ENCODE assay signal across 9 cellular contexts in genomic region chr2:131209030-131209772, GRCh38. TPM values are rescaled to one million over a fixed set of nuclear protein-coding genes. Genes with fewer than 3 reads are reported as not detected.
DNase-seq lines count a peak whose midpoint lies in the region; ATAC-seq, FAIRE-seq and TF ChIP-seq lines count a peak whose summit lies in the region.
"Not testable (repeated sequence)": the region's sequence is repeated elsewhere in the genome, so short reads cannot be mapped to it uniquely, and the experiment has no call there.
"Had no signal": no experiment of that assay in that cellular context is flagged by ENCODE, and none has a peak within 500 bp of the region (broad histone marks: within the 10 kb centered on the region; RNA-seq: fewer than 3 reads in every experiment).

POTEE (plus strand) TSS chr2:131209536; CDS start chr2:131218403, 8,867 bp downstream.

- DNase-seq in H4 (ENCODE audit: low spot score) = peak; percentile 11
- DNase-seq in NCI-H2227 (lab: John Stamatoyannopoulos, UW; ENCODE audit: unreplicated experiment) = peak; percentile 95
- DNase-seq in NCI-H69 (lab: John Stamatoyannopoulos, UW) = peak; percentile 26
- DNase-seq in K562 (ENCODE audit: extremely low read depth in 1 of 4, low spot score in 3 of 4) = peak; percentile 49 to 90 (median 53)
- DNase-seq in iPS DF 19.7 (ENCODE audit: low read depth, low spot score) = peak; percentile 50
- DNase-seq in stimulated activated effector memory CD8-positive, alpha-beta T cell treated with anti-CD3 and anti-CD28 coated beads, Interleukin-12 subunit alpha, Interleukin-12 subunit beta, amount 100 ng/mL, for 72 hours (ENCODE audit: low spot score in 2 of 2) = not testable (repeated sequence)

- WGBS in K562 (ENCODE audit: insufficient coverage, low coverage, missing lambda C conversion rate) = 2% methylated on average over 18 of the region's 33 CpGs

- CTCF ChIA-PET in K562 (lab: Yijun Ruan, JAX; ENCODE audit: low intra/inter-chr PET ratio) = not testable (repeated sequence)

- peak within 1 kb of the TSS; percentile 72; the same call in 1 of the 2 replicates for H2AFZ ChIP-seq in K562 (ENCODE audit: low read depth, low read length)
- not testable (repeated sequence) for H2AFZ ChIP-seq in neural cell (ENCODE audit: low read depth, low read length)

- not testable (repeated sequence) for H3K9me3 Mint-ChIP-seq in stimulated activated effector memory CD8-positive, alpha-beta T cell treated with anti-CD3 and anti-CD28 coated beads, Interleukin-12 subunit alpha, Interleukin-12 subunit beta, amount 100 ng/mL, for 72 hours

- not testable (repeated sequence) for H3K9me3 ChIP-seq in K562 (replicated peaks; ENCODE audit: control insufficient read depth, insufficient read depth, low read depth, low read length); neural cell (ENCODE audit: low read length)

- in situ Hi-C loops in K562 (cut with MboI) = not testable (repeated sequence)

- TF ChIP-seq EP300 in K562 (IDR thresholded peaks at IDR 0.05; ENCODE audit: low read length); neural cell (conservative IDR thresholded peaks at IDR 0.05; ENCODE audit: poor library complexity, severe bottlenecking): not testable (repeated sequence)

- H3F3A ChIP-seq in neural cell (ENCODE audit: insufficient read depth, low read length, poor library complexity, severe bottlenecking) = not testable (repeated sequence)

- BruUV-seq in K562 (replicated peaks; lab: Mats Ljungman, UMichigan) = not testable (repeated sequence)

- H3K4me2 ChIP-seq in K562 (ENCODE audit: insufficient read depth, low read length) = peak within 1 kb of the TSS; percentile 82
- not testable (repeated sequence) for H3K4me2 ChIP-seq in neural cell (ENCODE audit: low read length)

- peak; percentile 95 for FAIRE-seq in K562 (lab: Jason Lieb, UNC)

- peak within 1 kb of the TSS; percentile 75 for H3K4me3 ChIP-seq in K562
- H3K4me3 ChIP-seq in neural cell (ENCODE audit: low read length) = peak within 1 kb of the TSS; percentile 57

- intact Hi-C loops in K562 (cut with micrococcal nuclease) = loop anchor here (5.0 kb wide), 1 partner anchor 867 kb away; the partner anchor contains the start of gene IMP4

- ATAC-seq in K562 = peak; percentile 90
- peak; percentile 16 for ATAC-seq in stimulated activated effector memory CD8-positive, alpha-beta T cell treated with anti-CD3 and anti-CD28 coated beads, Interleukin-12 subunit alpha, Interleukin-12 subunit beta, amount 100 ng/mL, for 72 hours

- peak; percentile 97 for TF ChIP-seq POLR2A in K562 (conservative IDR thresholded peaks at IDR 0.05)

- not testable (repeated sequence) for H4K20me1 ChIP-seq in K562 (replicated peaks; ENCODE audit: control insufficient read depth, insufficient read depth, low read length); neural cell (ENCODE audit: insufficient read depth)

- POLR2A ChIA-PET in K562 (lab: Yijun Ruan, JAX) = interaction anchor here (0.6 kb wide), 2 partner anchors 868 to 1076 kb away, joined by 3 read pairs; a partner anchor contains a TSS

- H3K4me3 Mint-ChIP-seq in stimulated activated effector memory CD8-positive, alpha-beta T cell treated with anti-CD3 and anti-CD28 coated beads, Interleukin-12 subunit alpha, Interleukin-12 subunit beta, amount 100 ng/mL, for 72 hours = not testable (repeated sequence)

- H3K4me1 Mint-ChIP-seq in stimulated activated effector memory CD8-positive, alpha-beta T cell treated with anti-CD3 and anti-CD28 coated beads, Interleukin-12 subunit alpha, Interleukin-12 subunit beta, amount 100 ng/mL, for 72 hours = not testable (repeated sequence)

- H3K9me1 ChIP-seq in K562 (ENCODE audit: control insufficient read depth, insufficient read depth, low read length) = not testable (repeated sequence)

- H3K9me2 ChIP-seq in neural cell (ENCODE audit: insufficient read depth, low read length) = not testable (repeated sequence)

- not testable (repeated sequence) for TF ChIP-seq RAD21 in K562 (CRISPR knock-in tag; conservative IDR thresholded peaks at IDR 0.05 in 1 of 2, IDR thresholded peaks at IDR 0.05 in 1 of 2); neural cell (conservative IDR thresholded peaks at IDR 0.05)

- not testable (repeated sequence) for H3K36me3 Mint-ChIP-seq in stimulated activated effector memory CD8-positive, alpha-beta T cell treated with anti-CD3 and anti-CD28 coated beads, Interleukin-12 subunit alpha, Interleukin-12 subunit beta, amount 100 ng/mL, for 72 hours

- H3K9ac ChIP-seq in K562 (ENCODE audit: insufficient read depth in 1 of 2, low read depth in 2 of 2, low read length in 2 of 2) = peak within 1 kb of the TSS; percentile 94 to 98
- peak within 1 kb of the TSS; percentile 42 for H3K9ac ChIP-seq in neural cell (ENCODE audit: low read length)

- not testable (repeated sequence) for TF ChIP-seq CTCF in K562 (IDR thresholded peaks at IDR 0.05 in 2 of 3, conservative IDR thresholded peaks at IDR 0.05 in 1 of 3; ENCODE audit: insufficient read depth in 2 of 3, low read depth in 1 of 3, low read length in 3 of 3); neural cell (IDR thresholded peaks at IDR 0.05; ENCODE audit: poor library complexity, severe bottlenecking)

- peaks cover 40% of the 10 kb centered on the region for H3K79me2 ChIP-seq in K562 (ENCODE audit: control insufficient read depth, insufficient read depth, low read length)
- not testable (repeated sequence) for H3K79me2 ChIP-seq in neural cell (replicated peaks; ENCODE audit: insufficient read depth, low read length)

- not testable (repeated sequence) for H3K27ac Mint-ChIP-seq in stimulated activated effector memory CD8-positive, alpha-beta T cell treated with anti-CD3 and anti-CD28 coated beads, Interleukin-12 subunit alpha, Interleukin-12 subunit beta, amount 100 ng/mL, for 72 hours

- peak within 1 kb of the TSS; percentile 96 for H3K27ac ChIP-seq in K562 (ENCODE audit: extremely low read depth, low read depth, low read length)
- H3K27ac ChIP-seq in neural cell (ENCODE audit: low read length) = not testable (repeated sequence)

- not testable (repeated sequence) for H3K27me3 ChIP-seq in K562 (ENCODE audit: control insufficient read depth in 2 of 2, insufficient read depth in 2 of 2, low read length in 2 of 2); neural cell (ENCODE audit: insufficient read depth, low read depth, low read length)

- H3K4me1 ChIP-seq in K562 (replicated peaks in 1 of 2; ENCODE audit: control insufficient read depth in 2 of 2, insufficient read depth in 2 of 2, low read length in 2 of 2) = not testable (repeated sequence)

- H3K36me3 ChIP-seq in K562 (ENCODE audit: control insufficient read depth, insufficient read depth, low read length); neural cell (ENCODE audit: insufficient read depth, low read length): not testable (repeated sequence)

TF ChIP-seq in K562, 482 proteins besides CTCF, POLR2A, EP300 and RAD21 (continues in another document):
- TF ChIP-seq MLLT1 (IDR thresholded peaks at IDR 0.05) (peak; percentile 64 to 84; a peak in 3 of 4 replicates), MXI1 (IDR thresholded peaks at IDR 0.05; ENCODE audit: low read depth, low read length) (peak; percentile 69), EP400 (IDR thresholded peaks at IDR 0.05) (peak; percentile 93)

RNA-seq across cellular contexts. Expression of gene POTEE, which starts in this region (rescaled TPM):
- 0.31 and 1.6 TPM in 2 replicates for total RNA-seq in H4 (2014; rRNA removed; shearing (Covaris generic))
- 291 and 681 TPM in 2 replicates for total RNA-seq in K562 (2011; cell fraction: chromatin; rRNA removed; ENCODE audit: low replicate concordance)
- total RNA-seq in K562 (2011; cell fraction: nucleolus; rRNA removed) = 162 and 205 TPM in 2 replicates
- 159 and 212 TPM in 2 replicates for total RNA-seq in K562 (2011; cell fraction: nucleoplasm; rRNA removed)
- total RNA-seq in K562 (2014; rRNA removed) = 21.6 and 24.1 TPM in 2 replicates
- total RNA-seq in K562 (2014; rRNA removed; fragmentation: Illumina TruSeq; extraction: Trizol) = 30.7 and 31.8 TPM in 2 replicates
- 29.6 and 29.7 TPM in 2 replicates for total RNA-seq in K562 (2015; rRNA removed; fragmentation: Illumina TruSeq; extraction: Trizol)
- 20.9 and 23.4 TPM in 2 replicates for total RNA-seq in K562 (2021)
- polyA plus RNA-seq in K562 (2011; rRNA removed) = 3.7 and 6.8 TPM in 2 replicates
- polyA plus RNA-seq in K562 (2011; cell fraction: cytosol; rRNA removed) = 0.97 and 1.3 TPM in 2 replicates
- polyA plus RNA-seq in K562 (2011; cell fraction: nucleus; rRNA removed) = 25.6 and 77.8 TPM in 2 replicates
- polyA plus RNA-seq in K562 (2012) = 6.3 and 13.8 TPM in 2 replicates
- polyA plus RNA-seq in K562 (2014; fragmentation: Illumina TruSeq; extraction: Trizol) = 11.7 and 12.2 TPM in 2 replicates
- polyA plus RNA-seq in K562 (2014; fragmentation: Nextera tagmentation; extraction: Ambion mirVana) = 1 to 10 TPM in 1 of 2 experiments, under 1 TPM in 1; 0.22 to 1.7 TPM
- polyA plus RNA-seq in K562 (2014; rRNA removed) = 12.1 and 16.9 TPM in 2 replicates
- polyA minus RNA-seq in K562 (2011; rRNA and poly(A)+ RNA removed) = 40.8 and 66.9 TPM in 2 replicates
- 9.1 and 13.0 TPM in 2 replicates for polyA minus RNA-seq in K562 (2011; cell fraction: cytosol; rRNA and poly(A)+ RNA removed)
- 108 and 155 TPM in 2 replicates for polyA minus RNA-seq in K562 (2011; cell fraction: nucleus; rRNA and poly(A)+ RNA removed)
- 0.38 and 1.3 TPM in 2 replicates for polyA plus RNA-seq in neural cell
- 20.5 and 29.6 TPM in 2 replicates for polyA minus RNA-seq in neural cell
- total RNA-seq: LHCN-M2, NCI-H460 had no signal
